In the genomic region with DNA sequence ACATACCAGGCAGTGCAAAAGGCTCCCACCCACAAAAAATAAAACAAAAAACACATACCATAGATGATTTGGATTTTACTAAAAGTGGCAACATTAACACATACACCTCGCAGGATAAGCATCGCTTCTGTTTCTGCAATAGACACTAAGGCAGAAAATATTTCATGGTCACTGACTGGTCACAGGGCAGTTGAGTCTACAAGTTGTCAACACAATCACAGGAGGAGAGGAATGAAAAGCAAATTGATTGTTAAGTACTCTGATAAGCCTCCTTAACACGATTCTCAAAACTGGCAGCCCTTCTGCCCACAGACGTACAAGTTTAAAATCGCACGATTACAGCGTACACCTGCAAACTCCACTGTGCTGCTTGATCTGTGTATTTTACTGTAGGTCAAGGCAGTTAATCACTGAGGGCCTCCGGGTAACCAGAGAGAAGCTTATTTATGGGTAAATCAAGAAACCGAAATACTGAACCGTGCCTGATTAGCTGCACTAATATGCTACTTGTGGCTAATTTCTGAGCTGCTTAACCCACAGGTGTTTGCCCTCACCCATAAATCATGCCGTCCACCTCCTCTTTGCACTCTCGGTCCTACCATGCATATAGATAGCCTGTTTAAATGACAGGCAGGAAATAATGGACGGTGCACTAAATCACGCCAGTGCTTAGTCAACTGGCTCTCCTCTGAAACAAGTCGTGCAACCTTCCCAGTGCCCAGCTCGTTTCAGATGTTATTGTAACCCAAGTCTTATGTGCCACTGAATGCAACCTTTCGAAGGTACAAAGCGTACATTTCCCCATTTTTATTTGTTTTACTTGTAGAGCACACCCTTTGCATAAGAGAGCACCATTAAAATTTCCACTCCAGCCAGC, we compare ENCODE assay signal across 30 cellular contexts.
A peak's percentile ranks its signal among the peaks of the same experiment; 100 is the strongest.
DNase-seq lines count a peak whose midpoint lies in the region; ATAC-seq and TF ChIP-seq lines count a peak whose summit lies in the region.
"Had no signal": no experiment of that assay in that cellular context is flagged by ENCODE, and none has a peak within 500 bp of the region (broad histone marks: within the 10 kb centered on the region; RNA-seq: fewer than 3 reads in every experiment).

No MANE protein-coding gene starts in this region.

- no peak overlapping the region for H3K27ac ChIP-seq in thyroid gland
- no peak overlapping the region for H3K27ac ChIP-seq in uterus
- H3K27ac ChIP-seq: ascending aorta, heart right ventricle, neural progenitor cell, PC-9, psoas muscle, SJCRH30, skin epidermis, testis had no signal

- TF ChIP-seq POLR2A in thyroid gland (IDR thresholded peaks at IDR 0.05) (no peak), uterus (IDR thresholded peaks at IDR 0.05) (no peak)

- no peak overlapping the region for H3K4me3 Mint-ChIP-seq in activated T-cell treated with anti-CD3 and anti-CD28 coated beads, Interleukin-2, amount 50 U/mL, for 72 hours
- H3K4me3 Mint-ChIP-seq: activated naive CD8-positive, alpha-beta T cell; CD4-positive, alpha-beta memory T cell; IgD-negative memory B cell; neural progenitor cell; stimulated activated naive B cell treated with anti-CD40 and anti-IgM and Interleukin-4, amounts not matched to agents 10 μg/mL and 1 μg/mL and 100 μg/mL, for 72 hours; T-cell had no signal

- peaks cover 2 to 6% of the 10 kb centered on the region in 2 donors for H3K9me3 Mint-ChIP-seq in activated T-cell treated with anti-CD3 and anti-CD28 coated beads, Interleukin-2, amount 50 U/mL, for 72 hours

- H3K27ac Mint-ChIP-seq in activated T-cell treated with anti-CD3 and anti-CD28 coated beads, Interleukin-2, amount 50 U/mL, for 72 hours, result no peak overlapping the region
- H3K27ac Mint-ChIP-seq: activated naive CD8-positive, alpha-beta T cell; activated T-helper 2 cell treated with anti-CD3 and anti-CD28 coated beads, Interferon-gamma antibody, Interleukin-2, Interleukin-4, amounts not matched to agents 10 μg/mL and 5 μg/mL and 100 μg/mL, durations not matched to agents 14 hours and 24 hours and 36 hours; CD4-positive, alpha-beta memory T cell; IgD-negative memory B cell; neural progenitor cell; stimulated activated naive B cell treated with anti-CD40 and anti-IgM and Interleukin-4, amounts not matched to agents 10 μg/mL and 1 μg/mL and 100 μg/mL, for 72 hours; T-cell had no signal

- H3K27me3 ChIP-seq in kidney epithelial cell (ENCODE audit: control insufficient read depth, insufficient read depth, low read length) (no peaks in the 10 kb centered on the region), thyroid gland (no peaks in the 10 kb centered on the region), uterus (no peaks in the 10 kb centered on the region)
- H3K27me3 ChIP-seq: ascending aorta, heart right ventricle, neural progenitor cell, SJCRH30, testis had no signal

- H3K4me3 ChIP-seq in kidney epithelial cell (ENCODE audit: low read depth, low read length) (no peak overlapping the region), thyroid gland (replicated peaks in 1 of 3) (no peak overlapping the region), uterus (no peak overlapping the region)
- H3K4me3 ChIP-seq: ascending aorta, GM12878, HAP-1, heart right ventricle, neural progenitor cell, PC-9, psoas muscle, SJCRH30, skin epidermis, testis had no signal

- intact Hi-C loops in thyroid gland (cut with DNase I), result no loop called here
- intact Hi-C loops in uterus (cut with DNase I; ENCODE audit: low total_unique reads), result no loop called here

- H3K4me1 ChIP-seq in thyroid gland, result peaks cover 6 to 9% of the 10 kb centered on the region in 2 donors
- H3K4me1 ChIP-seq in uterus, result no peaks in the 10 kb centered on the region
- H3K4me1 ChIP-seq: ascending aorta, HAP-1, heart right ventricle, neural progenitor cell, psoas muscle, SJCRH30, testis had no signal

- 32 to 37% methylated on average over 18 of the region's 18 CpGs for WGBS in thyroid gland, 2 donors

- H3K9me3 ChIP-seq in thyroid gland, result no peaks in the 10 kb centered on the region
- H3K9me3 ChIP-seq in uterus, result no peaks in the 10 kb centered on the region
- H3K9me3 ChIP-seq: ascending aorta, HAP-1, SJCRH30, testis had no signal

- H3K36me3 ChIP-seq in kidney epithelial cell (ENCODE audit: control insufficient read depth, insufficient read depth, low read length) (no peaks in the 10 kb centered on the region), thyroid gland (no peaks in the 10 kb centered on the region), uterus (no peaks in the 10 kb centered on the region)
- H3K36me3 ChIP-seq: ascending aorta, HAP-1, heart right ventricle, neural progenitor cell, SJCRH30 had no signal

- TF ChIP-seq CTCF in kidney epithelial cell (IDR thresholded peaks at IDR 0.05; ENCODE audit: insufficient read depth, low read length, poor library complexity, severe bottlenecking) (no peak), thyroid gland (IDR thresholded peaks at IDR 0.05) (no peak), uterus (IDR thresholded peaks at IDR 0.05) (no peak)

- no peaks in the 10 kb centered on the region for H3K27me3 Mint-ChIP-seq in activated T-cell treated with anti-CD3 and anti-CD28 coated beads, Interleukin-2, amount 50 U/mL, for 72 hours (ENCODE audit: low read depth)
- H3K27me3 Mint-ChIP-seq: activated naive CD8-positive, alpha-beta T cell; CD4-positive, alpha-beta memory T cell; IgD-negative memory B cell; stimulated activated naive B cell treated with anti-CD40 and anti-IgM and Interleukin-4, amounts not matched to agents 10 μg/mL and 1 μg/mL and 100 μg/mL, for 72 hours; T-cell had no signal

- peak; percentile 13 for DNase-seq in NCI-H1436 treated with DMSO at 0.1 percent for 48 hours (lab: John Stamatoyannopoulos, UW)
- DNase-seq in NCI-H526 (lab: John Stamatoyannopoulos, UW), result peak; percentile 94 to 98
- DNase-seq in kidney epithelial cell (ENCODE audit: low read depth), result peak; percentile 19
- DNase-seq in thyroid gland, result peak; percentile 4 to 27
- no peak for DNase-seq in activated T-cell treated with anti-CD3 and anti-CD28 coated beads, Interleukin-2, amount 50 U/mL, for 72 hours
- no peak for DNase-seq in superior temporal gyrus (ENCODE audit: extremely low spot score)
- DNase-seq in uterus, result no peak
- DNase-seq: activated CD4-positive, alpha-beta T cell treated with anti-CD3 and anti-CD28 coated beads for 48 hours; CD4-positive, alpha-beta memory T cell; central memory CD4-positive, alpha-beta T cell; DMS79; erythroblast; foreskin fibroblast; heart right ventricle; NCI-H2081 treated with DMSO at 0.1 percent for 48 hours; PC-9; psoas muscle; SJCRH30; stimulated activated CD4-positive, alpha-beta T cell treated with anti-CD3 and anti-CD28 coated beads, Interleukin-2, amount 100 ng/mL, for 24 hours; stimulated activated naive B cell treated with anti-CD40 and anti-IgM and Interleukin-4, amounts not matched to agents 10 μg/mL and 1 μg/mL and 100 μg/mL, for 72 hours; T-cell; testis had no signal

- no peak for ATAC-seq in activated T-cell treated with anti-CD3 and anti-CD28 coated beads, Interleukin-2, amount 50 U/mL, for 72 hours (replicated peaks in 1 of 2)
- ATAC-seq: GM12878; heart right ventricle; psoas muscle; stimulated activated naive B cell treated with anti-CD40 and anti-IgM and Interleukin-4, amounts not matched to agents 10 μg/mL and 1 μg/mL and 100 μg/mL, for 72 hours; T-cell had no signal

- H3K36me3 Mint-ChIP-seq in activated T-cell treated with anti-CD3 and anti-CD28 coated beads, Interleukin-2, amount 50 U/mL, for 72 hours (ENCODE audit: insufficient read depth in 2 of 2), result peaks cover 1 to 2% of the 10 kb centered on the region in 2 donors
- H3K36me3 Mint-ChIP-seq: activated naive CD8-positive, alpha-beta T cell; CD4-positive, alpha-beta memory T cell; IgD-negative memory B cell; neural progenitor cell; stimulated activated naive B cell treated with anti-CD40 and anti-IgM and Interleukin-4, amounts not matched to agents 10 μg/mL and 1 μg/mL and 100 μg/mL, for 72 hours; T-cell had no signal

- no peaks in the 10 kb centered on the region for H3K4me1 Mint-ChIP-seq in activated T-cell treated with anti-CD3 and anti-CD28 coated beads, Interleukin-2, amount 50 U/mL, for 72 hours (ENCODE audit: low read depth)
- H3K4me1 Mint-ChIP-seq: CD4-positive, alpha-beta memory T cell; IgD-negative memory B cell; neural progenitor cell; stimulated activated naive B cell treated with anti-CD40 and anti-IgM and Interleukin-4, amounts not matched to agents 10 μg/mL and 1 μg/mL and 100 μg/mL, for 72 hours; T-cell had no signal

Comparison
In these comparisons a context has a peak if more than half of its experiments do, and no peak if none do; other contexts are left out.
1. DNase-seq: peak in NCI-H1436 treated with DMSO at 0.1 percent for 48 hours (single experiment), NCI-H526 (2 of 2), kidney epithelial cell (single experiment) and thyroid gland (2 of 2); none in activated T-cell treated with anti-CD3 and anti-CD28 coated beads, Interleukin-2, amount 50 U/mL, for 72 hours (0 of 2), superior temporal gyrus (single experiment) and uterus (0 of 2).